Comparison of ENCODE assay signal across 8 cellular contexts in the genomic region with DNA sequence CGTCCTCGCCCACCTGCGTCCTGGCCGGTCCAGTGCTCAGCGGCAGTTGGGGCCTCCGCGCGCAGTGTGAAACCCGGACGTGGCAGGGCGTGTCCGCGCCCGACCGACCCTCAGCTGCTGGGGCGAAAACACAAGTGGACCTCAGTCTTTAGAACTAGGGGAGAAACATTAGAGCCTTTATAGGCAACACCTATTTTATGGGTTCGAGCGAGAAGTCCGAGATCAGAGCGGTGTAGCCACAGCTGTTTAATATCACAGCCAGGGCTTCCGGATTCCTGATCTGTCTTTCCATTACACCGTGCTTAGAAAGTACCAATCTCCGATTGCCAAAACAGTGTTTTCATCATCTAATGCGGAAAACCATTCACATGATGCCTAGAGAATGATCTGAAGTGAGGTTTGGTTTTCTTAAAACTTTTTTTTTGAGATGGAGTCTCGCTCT. TPM values are rescaled to one million over a fixed set of nuclear protein-coding genes. Genes with fewer than 3 reads are reported as not detected.
DNase-seq lines count a peak whose midpoint lies in the region; ATAC-seq and TF ChIP-seq lines count a peak whose summit lies in the region.

No MANE protein-coding gene starts in this region.

- peak overlapping the region; percentile 84 for H2AFZ ChIP-seq in SU-DHL-6 (ENCODE audit: low read depth, low read length, severe bottlenecking)
- H2AFZ ChIP-seq in osteoblast (ENCODE audit: low read length): peak overlapping the region; percentile 80

- peak overlapping the region; percentile 97 for H3K27ac Mint-ChIP-seq in T-helper 1 cell treated with Interleukin-12 subunit alpha and Interleukin-12 subunit beta and Interleukin-4 antibody, amounts not matched to agents 30 μg/mL and 1 μg/mL, for 36 hours

- peak overlapping the region; percentile 99 for H3K4me3 Mint-ChIP-seq in T-helper 1 cell treated with Interleukin-12 subunit alpha and Interleukin-12 subunit beta and Interleukin-4 antibody, amounts not matched to agents 30 μg/mL and 1 μg/mL, for 36 hours

- H3K9ac ChIP-seq in SU-DHL-6 (ENCODE audit: low read length): peak overlapping the region; percentile 90

- TF ChIP-seq CTCF in SU-DHL-6 (IDR thresholded peaks at IDR 0.05; ENCODE audit: insufficient read depth, low read length, poor library complexity, severe bottlenecking): no peak
- no peak for TF ChIP-seq CTCF in osteoblast (IDR thresholded peaks at IDR 0.05; ENCODE audit: extremely low read depth, low read depth, low read length)

- peaks cover 37% of the 10 kb centered on the region for H3K4me1 Mint-ChIP-seq in T-helper 1 cell treated with Interleukin-12 subunit alpha and Interleukin-12 subunit beta and Interleukin-4 antibody, amounts not matched to agents 30 μg/mL and 1 μg/mL, for 36 hours (ENCODE audit: low read depth)

- peaks cover 47% of the 10 kb centered on the region for H3K79me2 ChIP-seq in SU-DHL-6 (ENCODE audit: insufficient read depth, low read length)
- peaks cover 29% of the 10 kb centered on the region for H3K79me2 ChIP-seq in osteoblast (ENCODE audit: insufficient read depth, low read length)

- H3K36me3 Mint-ChIP-seq in T-helper 1 cell treated with Interleukin-12 subunit alpha and Interleukin-12 subunit beta and Interleukin-4 antibody, amounts not matched to agents 30 μg/mL and 1 μg/mL, for 36 hours (ENCODE audit: low read depth): peaks cover 19% of the 10 kb centered on the region

- H3K4me1 ChIP-seq in osteoblast (ENCODE audit: insufficient read depth, low read length): peaks cover 15% of the 10 kb centered on the region

- ATAC-seq in HG02884 (IDR thresholded peaks at IDR 0.05; ENCODE audit: unreplicated experiment): peak; percentile 31

- H3K4me2 ChIP-seq in SU-DHL-6 (ENCODE audit: low read depth, low read length, poor library complexity, severe bottlenecking) (peak overlapping the region; percentile 99), osteoblast (ENCODE audit: insufficient read depth, low read length) (peak overlapping the region; percentile 86)

- peak overlapping the region; percentile 100 for H3K4me3 ChIP-seq in SU-DHL-6 (ENCODE audit: insufficient read depth, low read length, poor library complexity, severe bottlenecking)
- H3K4me3 ChIP-seq in osteoblast (ENCODE audit: insufficient read depth, low read length): peak overlapping the region; percentile 96

- H3K9me3 Mint-ChIP-seq in T-helper 1 cell treated with Interleukin-12 subunit alpha and Interleukin-12 subunit beta and Interleukin-4 antibody, amounts not matched to agents 30 μg/mL and 1 μg/mL, for 36 hours: no peaks in the 10 kb centered on the region

- H3K9me3 ChIP-seq in SU-DHL-6 (ENCODE audit: insufficient read depth, low read length) (no peaks in the 10 kb centered on the region), osteoblast (ENCODE audit: low read depth, low read length) (no peaks in the 10 kb centered on the region)

- H3K27ac ChIP-seq in SU-DHL-6 (ENCODE audit: low read depth, low read length) (peak overlapping the region; percentile 94), osteoblast (ENCODE audit: low read depth, low read length) (peak overlapping the region; percentile 88)

- H4K20me1 ChIP-seq in SU-DHL-6 (ENCODE audit: low read depth, low read length): peaks cover 3% of the 10 kb centered on the region; the same call in 1 of the 2 replicates
- no peaks in the 10 kb centered on the region for H4K20me1 ChIP-seq in osteoblast (ENCODE audit: insufficient read depth, low read length)

- no peaks in the 10 kb centered on the region for H3K9me2 ChIP-seq in SU-DHL-6 (replicated peaks; ENCODE audit: insufficient read depth, low read length)

- DNase-seq in T-helper 1 cell: no peak
- peak; percentile 29 for DNase-seq in fibroblast of peridontal ligament (ENCODE audit: extremely low read depth)
- DNase-seq in osteoblast (ENCODE audit: insufficient read length, low spot score, missing footprints): peak; percentile 80
- no peak for DNase-seq in MV-4-11 (lab: John Stamatoyannopoulos, UW)
- no peak for DNase-seq in stimulated activated CD4-positive, alpha-beta T cell treated with anti-CD3 and anti-CD28 coated beads, Interleukin-4, amount 100 ng/mL, for 4 hours

- no peaks in the 10 kb centered on the region for H3K27me3 ChIP-seq in SU-DHL-6 (ENCODE audit: low read length)
- no peaks in the 10 kb centered on the region for H3K27me3 ChIP-seq in osteoblast (ENCODE audit: insufficient read depth, low read length)

- H3K27me3 Mint-ChIP-seq in T-helper 1 cell treated with Interleukin-12 subunit alpha and Interleukin-12 subunit beta and Interleukin-4 antibody, amounts not matched to agents 30 μg/mL and 1 μg/mL, for 36 hours (ENCODE audit: low read depth): no peaks in the 10 kb centered on the region

- H3K36me3 ChIP-seq in SU-DHL-6 (ENCODE audit: low read length) (peaks cover 12% of the 10 kb centered on the region; the same call in 1 of the 2 replicates), osteoblast (ENCODE audit: insufficient read depth, low read length) (peaks cover 17% of the 10 kb centered on the region)

- peaks cover 15% of the 10 kb centered on the region for H3F3A ChIP-seq in SU-DHL-6 (ENCODE audit: insufficient read depth)

RNA-seq across cellular contexts. Expression of gene RAD51, which starts 0.5 kb away (rescaled TPM):
- 1.8 TPM in 2 replicates for total RNA-seq in osteoblast

RNA-seq across cellular contexts. Expression of gene RMDN3, which starts 59.6 kb away (rescaled TPM):
- 18.6 and 19.9 TPM in 2 replicates for total RNA-seq in osteoblast

Comparison
In these comparisons a context has a peak if more than half of its experiments do, and no peak if none do; other contexts are left out.
1. DNase-seq: peak in fibroblast of peridontal ligament (single experiment) and osteoblast (single experiment); none in T-helper 1 cell (0 of 5), MV-4-11 (single experiment) and stimulated activated CD4-positive, alpha-beta T cell treated with anti-CD3 and anti-CD28 coated beads, Interleukin-4, amount 100 ng/mL, for 4 hours (0 of 2).